In the genomic region with DNA sequence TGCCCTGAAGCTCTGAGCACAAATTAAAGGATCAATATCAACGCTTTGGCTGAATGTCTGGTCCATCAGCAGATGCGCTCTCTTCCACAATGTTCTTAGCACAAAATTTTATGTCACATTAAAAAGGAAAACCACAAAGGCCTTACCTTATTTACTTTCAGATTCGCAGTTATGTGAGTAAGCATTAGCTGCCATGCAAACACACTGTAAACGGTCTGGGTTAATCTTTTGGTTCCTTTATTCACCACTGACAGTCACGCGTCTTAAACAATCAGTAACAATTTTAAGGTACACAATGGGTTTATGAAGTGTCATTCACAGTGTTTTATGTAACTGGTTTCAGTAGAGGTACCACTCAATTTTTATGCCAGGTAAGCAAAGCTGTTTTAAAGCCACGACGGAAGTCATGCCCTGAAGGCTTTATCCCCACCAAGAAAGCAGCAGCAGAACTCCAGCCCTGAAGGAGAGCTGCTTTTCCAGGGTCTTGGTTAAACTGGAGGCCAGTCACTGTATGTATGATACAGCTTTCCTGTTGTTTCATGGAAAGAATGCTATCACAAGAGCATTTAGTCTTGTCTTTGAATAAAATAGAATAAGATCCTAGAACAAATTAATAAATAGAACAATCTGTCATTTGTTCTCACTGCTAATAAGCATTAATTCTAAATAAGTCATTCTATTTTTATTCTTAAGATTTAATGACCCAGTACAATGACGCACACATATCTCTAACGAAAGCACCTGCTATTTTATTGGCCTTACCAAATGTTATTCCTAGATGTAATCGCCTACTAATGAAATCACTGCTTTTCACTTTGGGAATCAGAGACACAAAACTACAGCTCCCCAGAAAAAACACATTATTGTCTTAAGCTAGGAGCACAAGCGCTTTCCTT, we compare ENCODE assay signal across 9 cellular contexts.
A peak's percentile ranks its signal among the peaks of the same experiment; 100 is the strongest.
DNase-seq lines count a peak whose midpoint lies in the region; ATAC-seq, FAIRE-seq and TF ChIP-seq lines count a peak whose summit lies in the region.
"Had no signal": no experiment of that assay in that cellular context is flagged by ENCODE, and none has a peak within 500 bp of the region (broad histone marks: within the 10 kb centered on the region; RNA-seq: fewer than 3 reads in every experiment).

No MANE protein-coding gene starts in this region.

- H3K27ac Mint-ChIP-seq in activated CD8-positive, alpha-beta T cell treated with anti-CD3 and anti-CD28 coated beads, Interleukin-2, amount 10 ng/mL, durations not matched to agents 7 days and 5 days, result no peak overlapping the region
- H3K27ac Mint-ChIP-seq in activated CD8-positive, alpha-beta T cell treated with anti-CD3 and anti-CD28 coated beads for 36 hours, result no peak overlapping the region
- no peak overlapping the region for H3K27ac Mint-ChIP-seq in activated T-helper 1 cell treated with anti-CD3 and anti-CD28 coated beads, Interleukin-12 subunit alpha, Interleukin-12 subunit beta, Interleukin-2, Interleukin-4 antibody, amounts not matched to agents 30 ng/mL and 10 ng/mL and 1 ng/mL, durations not matched to agents 14 hours and 24 hours and 36 hours

- H3K27ac ChIP-seq in kidney (ENCODE audit: low read depth in 2 of 2, low read length in 2 of 2) (no peak overlapping the region), ascending aorta (no peak overlapping the region)

- H3K9me3 Mint-ChIP-seq in activated CD8-positive, alpha-beta T cell treated with anti-CD3 and anti-CD28 coated beads, Interleukin-2, amount 10 ng/mL, durations not matched to agents 7 days and 5 days (ENCODE audit: insufficient read depth), result no peaks in the 10 kb centered on the region
- no peaks in the 10 kb centered on the region for H3K9me3 Mint-ChIP-seq in activated CD8-positive, alpha-beta T cell treated with anti-CD3 and anti-CD28 coated beads for 36 hours
- H3K9me3 Mint-ChIP-seq in activated T-helper 1 cell treated with anti-CD3 and anti-CD28 coated beads, Interleukin-12 subunit alpha, Interleukin-12 subunit beta, Interleukin-2, Interleukin-4 antibody, amounts not matched to agents 30 ng/mL and 10 ng/mL and 1 ng/mL, durations not matched to agents 14 hours and 24 hours and 36 hours, result no peaks in the 10 kb centered on the region

- TF ChIP-seq CTCF in activated CD8-positive, alpha-beta T cell treated with anti-CD3 and anti-CD28 coated beads for 36 hours (IDR thresholded peaks at IDR 0.05), result no peak
- TF ChIP-seq CTCF in kidney (IDR thresholded peaks at IDR 0.05; ENCODE audit: borderline replicate concordance, extremely low read depth, insufficient read depth) (no peak), ascending aorta (IDR thresholded peaks at IDR 0.05) (no peak)

- H3K4me1 Mint-ChIP-seq in activated CD8-positive, alpha-beta T cell treated with anti-CD3 and anti-CD28 coated beads, Interleukin-2, amount 10 ng/mL, durations not matched to agents 7 days and 5 days (ENCODE audit: low read depth), result peaks cover 13% of the 10 kb centered on the region
- peaks cover 8% of the 10 kb centered on the region for H3K4me1 Mint-ChIP-seq in activated CD8-positive, alpha-beta T cell treated with anti-CD3 and anti-CD28 coated beads for 36 hours (ENCODE audit: low read depth)
- H3K4me1 Mint-ChIP-seq in activated T-helper 1 cell treated with anti-CD3 and anti-CD28 coated beads, Interleukin-12 subunit alpha, Interleukin-12 subunit beta, Interleukin-2, Interleukin-4 antibody, amounts not matched to agents 30 ng/mL and 10 ng/mL and 1 ng/mL, durations not matched to agents 14 hours and 24 hours and 36 hours (ENCODE audit: low read depth), result peaks cover 16% of the 10 kb centered on the region

- no peaks in the 10 kb centered on the region for H3K36me3 Mint-ChIP-seq in activated CD8-positive, alpha-beta T cell treated with anti-CD3 and anti-CD28 coated beads, Interleukin-2, amount 10 ng/mL, durations not matched to agents 7 days and 5 days (ENCODE audit: low read depth)
- peaks cover 7% of the 10 kb centered on the region for H3K36me3 Mint-ChIP-seq in activated CD8-positive, alpha-beta T cell treated with anti-CD3 and anti-CD28 coated beads for 36 hours (ENCODE audit: low read depth)
- H3K36me3 Mint-ChIP-seq in activated T-helper 1 cell treated with anti-CD3 and anti-CD28 coated beads, Interleukin-12 subunit alpha, Interleukin-12 subunit beta, Interleukin-2, Interleukin-4 antibody, amounts not matched to agents 30 ng/mL and 10 ng/mL and 1 ng/mL, durations not matched to agents 14 hours and 24 hours and 36 hours (ENCODE audit: low read depth), result peaks cover 4% of the 10 kb centered on the region

- intact Hi-C loops in activated CD8-positive, alpha-beta T cell treated with anti-CD3 and anti-CD28 coated beads for 36 hours (cut with micrococcal nuclease), result no loop called here
- intact Hi-C loops in kidney (cut with DNase I), result no loop called here
- intact Hi-C loops in ascending aorta (cut with DNase I), result no loop called here
- intact Hi-C loops in activated T-helper 1 cell treated with anti-CD3 and anti-CD28 coated beads, Interleukin-12 subunit alpha, Interleukin-12 subunit beta, Interleukin-2, Interleukin-4 antibody, amounts not matched to agents 30 ng/mL and 10 ng/mL and 1 ng/mL, durations not matched to agents 14 hours and 24 hours and 36 hours (cut with micrococcal nuclease), result no loop called here

- CTCF ChIA-PET in activated CD8-positive, alpha-beta T cell treated with anti-CD3 and anti-CD28 coated beads, Interleukin-2, amount 10 ng/mL, durations not matched to agents 7 days and 5 days (lab: Charles Lee), result interaction anchor here (0.6 to 1.8 kb wide), 3 partner anchors 23 to 415 kb away, joined by 3 to 4 read pairs (median 3); no protein-coding TSS in a partner anchor
- CTCF ChIA-PET in activated CD8-positive, alpha-beta T cell treated with anti-CD3 and anti-CD28 coated beads for 36 hours (lab: Charles Lee), result interaction anchor here (1.2 to 1.4 kb wide), 2 partner anchors 17 to 41 kb away, joined by 3 read pairs; no protein-coding TSS in a partner anchor

- H3K27me3 ChIP-seq in ascending aorta, result no peaks in the 10 kb centered on the region

- POLR2A ChIA-PET in activated CD8-positive, alpha-beta T cell treated with anti-CD3 and anti-CD28 coated beads, Interleukin-2, amount 10 ng/mL, durations not matched to agents 7 days and 5 days (lab: Charles Lee), result interaction anchor here (0.6 to 0.9 kb wide), 2 partner anchors 41 to 224 kb away, joined by 3 to 4 read pairs; no protein-coding TSS in a partner anchor
- POLR2A ChIA-PET in activated CD8-positive, alpha-beta T cell treated with anti-CD3 and anti-CD28 coated beads for 36 hours (lab: Charles Lee), result interaction anchor here (1.0 kb wide), 1 partner anchor 93 kb away, joined by 3 read pairs; no protein-coding TSS in a partner anchor

- peak; percentile 55 for ATAC-seq in activated CD8-positive, alpha-beta T cell treated with anti-CD3 and anti-CD28 coated beads, Interleukin-2, amount 10 ng/mL, durations not matched to agents 7 days and 5 days
- no peak for ATAC-seq in activated CD8-positive, alpha-beta T cell treated with anti-CD3 and anti-CD28 coated beads for 36 hours
- ATAC-seq in HG03342 (IDR thresholded peaks at IDR 0.05; ENCODE audit: unreplicated experiment), result peak; percentile 84

- H3K4me3 Mint-ChIP-seq in activated CD8-positive, alpha-beta T cell treated with anti-CD3 and anti-CD28 coated beads, Interleukin-2, amount 10 ng/mL, durations not matched to agents 7 days and 5 days, result no peak overlapping the region
- no peak overlapping the region for H3K4me3 Mint-ChIP-seq in activated CD8-positive, alpha-beta T cell treated with anti-CD3 and anti-CD28 coated beads for 36 hours
- H3K4me3 Mint-ChIP-seq in activated T-helper 1 cell treated with anti-CD3 and anti-CD28 coated beads, Interleukin-12 subunit alpha, Interleukin-12 subunit beta, Interleukin-2, Interleukin-4 antibody, amounts not matched to agents 30 ng/mL and 10 ng/mL and 1 ng/mL, durations not matched to agents 14 hours and 24 hours and 36 hours, result no peak overlapping the region

- no peak overlapping the region for H3K4me3 ChIP-seq in kidney (ENCODE audit: low read length in 2 of 2)
- H3K4me3 ChIP-seq in ascending aorta, result no peak overlapping the region

- no peak for FAIRE-seq in kidney (lab: Jason Lieb, UNC)
- FAIRE-seq: GM18507 had no signal

- H3K36me3 ChIP-seq in kidney (ENCODE audit: control insufficient read depth in 1 of 2, insufficient read depth in 2 of 2, low read length in 2 of 2) (peaks cover 0 to 3% of the 10 kb centered on the region in 2 donors), ascending aorta (peaks cover 14 to 15% of the 10 kb centered on the region in 2 donors)

- H3K4me1 ChIP-seq in kidney (ENCODE audit: control insufficient read depth in 1 of 2, insufficient read depth in 1 of 2, low read depth in 1 of 2, low read length in 2 of 2) (peaks cover 0 to 2% of the 10 kb centered on the region in 2 donors), ascending aorta (peaks cover 0 to 3% of the 10 kb centered on the region in 2 donors)

- H3K9me3 ChIP-seq in kidney (ENCODE audit: control insufficient read depth in 1 of 2, low read length in 2 of 2) (no peaks in the 10 kb centered on the region), ascending aorta (no peaks in the 10 kb centered on the region)

- no peak for DNase-seq in activated CD8-positive, alpha-beta T cell treated with anti-CD3 and anti-CD28 coated beads, Interleukin-2, amount 10 ng/mL, durations not matched to agents 7 days and 5 days
- no peak for DNase-seq in activated CD8-positive, alpha-beta T cell treated with anti-CD3 and anti-CD28 coated beads for 36 hours
- peak; percentile 46 for DNase-seq in NCI-H774 (lab: John Stamatoyannopoulos, UW)
- DNase-seq in renal cortical epithelial cell (ENCODE audit: low read depth), result peak; percentile 78
- no peak for DNase-seq in kidney
- no peak for DNase-seq in ascending aorta (ENCODE audit: low spot score in 2 of 2)
- DNase-seq in activated T-helper 1 cell treated with anti-CD3 and anti-CD28 coated beads, Interleukin-12 subunit alpha, Interleukin-12 subunit beta, Interleukin-2, Interleukin-4 antibody, amounts not matched to agents 30 ng/mL and 10 ng/mL and 1 ng/mL, durations not matched to agents 14 hours and 24 hours and 36 hours (ENCODE audit: low spot score), result no peak

- no peaks in the 10 kb centered on the region for H3K27me3 Mint-ChIP-seq in activated CD8-positive, alpha-beta T cell treated with anti-CD3 and anti-CD28 coated beads, Interleukin-2, amount 10 ng/mL, durations not matched to agents 7 days and 5 days (ENCODE audit: low read depth)
- no peaks in the 10 kb centered on the region for H3K27me3 Mint-ChIP-seq in activated CD8-positive, alpha-beta T cell treated with anti-CD3 and anti-CD28 coated beads for 36 hours
- H3K27me3 Mint-ChIP-seq in activated T-helper 1 cell treated with anti-CD3 and anti-CD28 coated beads, Interleukin-12 subunit alpha, Interleukin-12 subunit beta, Interleukin-2, Interleukin-4 antibody, amounts not matched to agents 30 ng/mL and 10 ng/mL and 1 ng/mL, durations not matched to agents 14 hours and 24 hours and 36 hours (ENCODE audit: insufficient read depth), result no peaks in the 10 kb centered on the region

- no peak overlapping the region for H3K9ac ChIP-seq in kidney (ENCODE audit: low read length in 2 of 2)

Comparison
In these comparisons a context has a peak if more than half of its experiments do, and no peak if none do; other contexts are left out.
1. DNase-seq: peak in NCI-H774 (single experiment) and renal cortical epithelial cell (single experiment); none in activated CD8-positive, alpha-beta T cell treated with anti-CD3 and anti-CD28 coated beads, Interleukin-2, amount 10 ng/mL, durations not matched to agents 7 days and 5 days (single experiment), activated CD8-positive, alpha-beta T cell treated with anti-CD3 and anti-CD28 coated beads for 36 hours (single experiment), kidney (single experiment), ascending aorta (0 of 2) and activated T-helper 1 cell treated with anti-CD3 and anti-CD28 coated beads, Interleukin-12 subunit alpha, Interleukin-12 subunit beta, Interleukin-2, Interleukin-4 antibody, amounts not matched to agents 30 ng/mL and 10 ng/mL and 1 ng/mL, durations not matched to agents 14 hours and 24 hours and 36 hours (single experiment).